Comparison of ENCODE assay signal across 19 cellular contexts in the genomic region with DNA sequence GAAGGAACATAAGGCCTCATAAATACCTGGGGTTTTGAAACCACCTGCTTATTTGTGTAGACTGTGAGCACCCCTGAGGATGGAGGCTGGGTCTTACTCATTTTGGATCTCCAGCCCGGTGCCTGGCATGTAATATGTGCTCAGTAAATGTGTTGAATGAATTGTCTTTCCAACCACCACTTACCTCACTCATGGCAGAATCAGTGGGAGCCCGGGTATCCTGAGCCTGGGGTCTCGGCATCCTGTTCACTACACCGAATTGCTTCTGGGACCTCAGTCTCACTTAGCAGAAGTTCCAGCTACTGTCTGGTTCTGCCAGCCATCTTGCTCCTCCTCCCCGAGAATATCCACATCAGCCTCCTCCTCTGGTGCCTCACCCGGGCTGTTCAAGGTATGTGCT.
"Had no signal": no experiment of that assay in that cellular context is flagged by ENCODE, and none has a peak within 500 bp of the region (broad histone marks: within the 10 kb centered on the region; RNA-seq: fewer than 3 reads in every experiment).

No MANE protein-coding gene starts in this region.

- H3K27ac Mint-ChIP-seq: effector memory CD8-positive, alpha-beta T cell; endodermal cell; immature natural killer cell; memory B cell; naive thymus-derived CD4-positive, alpha-beta T cell had no signal

- H3K4me1 Mint-ChIP-seq: immature natural killer cell had no signal

- DNase-seq: dermis blood vessel endothelial cell; dorsolateral prefrontal cortex; effector CD8-positive, alpha-beta T cell; effector memory CD8-positive, alpha-beta T cell; endodermal cell; erythroblast; foreskin keratinocyte; heart left ventricle; hypothalamus; immature natural killer cell; left cardiac atrium; left lung; left ventricle myocardium superior; lower lobe of right lung; mammary epithelial cell; mesendoderm; midbrain; naive thymus-derived CD4-positive, alpha-beta T cell had no signal

- H3K9me3 Mint-ChIP-seq: effector memory CD8-positive, alpha-beta T cell; endodermal cell had no signal

- H3K36me3 Mint-ChIP-seq: memory B cell had no signal

- H3K4me3 Mint-ChIP-seq: effector memory CD8-positive, alpha-beta T cell; endodermal cell; immature natural killer cell; memory B cell; naive thymus-derived CD4-positive, alpha-beta T cell had no signal
